Comparison of ENCODE assay signal across 14 cellular contexts in the genomic region with DNA sequence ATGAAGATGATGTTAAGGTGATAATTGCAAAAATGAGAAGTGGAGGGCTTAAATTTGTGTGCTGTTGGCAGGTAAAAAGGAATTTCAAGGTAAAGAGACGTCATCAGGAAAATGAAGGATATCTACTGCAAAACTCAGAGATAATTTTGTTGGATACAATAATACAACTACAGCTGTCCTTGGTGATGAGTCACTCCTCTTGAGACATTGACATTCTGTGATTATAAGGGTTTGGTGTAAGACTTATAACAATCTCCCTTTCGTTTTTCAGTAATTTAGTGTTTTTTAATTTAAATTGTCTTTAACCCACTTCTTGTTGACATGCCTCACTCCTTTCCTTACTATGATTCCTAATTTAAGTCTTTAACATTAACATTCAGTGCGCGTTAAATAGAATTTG.
"Had no signal": no experiment of that assay in that cellular context is flagged by ENCODE, and none has a peak within 500 bp of the region (broad histone marks: within the 10 kb centered on the region; RNA-seq: fewer than 3 reads in every experiment).

No MANE protein-coding gene starts in this region.

- H3K27me3 ChIP-seq: stomach had no signal

- DNase-seq: activated CD4-positive, alpha-beta T cell treated with anti-CD3 and anti-CD28 coated beads, Interleukin-2, amount 50 U/mL, for 1 hour; activated CD4-positive, CD25-positive, alpha-beta regulatory T cell; activated naive CD4-positive, alpha-beta T cell treated with anti-CD3 and anti-CD28 coated beads, Interleukin-2, amount 10 ng/mL, durations not matched to agents 7 days and 5 days; immature natural killer cell; left cardiac atrium; naive thymus-derived CD4-positive, alpha-beta T cell; retina; stomach; T-helper 17 cell had no signal

- H3K36me3 ChIP-seq: stomach, thoracic aorta had no signal

- H3K4me1 ChIP-seq: parathyroid adenoma, stomach had no signal

- FAIRE-seq: bronchial epithelial cell, endothelial cell of umbilical vein had no signal

- H3K9me3 ChIP-seq: stomach, thoracic aorta had no signal

- H3K27ac ChIP-seq: parathyroid adenoma, stomach, thoracic aorta had no signal

- ATAC-seq: left cardiac atrium; naive thymus-derived CD4-positive, alpha-beta T cell; T-helper 17 cell had no signal

- H3K4me3 ChIP-seq: lung, stomach, thoracic aorta had no signal
